In genomic region chr17:16442141-16442540, GRCh38 we compare ENCODE assay signal across 9 cellular contexts. TPM values are rescaled to one million over a fixed set of nuclear protein-coding genes. Genes with fewer than 3 reads are reported as not detected.
DNase-seq lines count a peak whose midpoint lies in the region; ATAC-seq, FAIRE-seq and TF ChIP-seq lines count a peak whose summit lies in the region.
"Had no signal": no experiment of that assay in that cellular context is flagged by ENCODE, and none has a peak within 500 bp of the region (broad histone marks: within the 10 kb centered on the region; RNA-seq: fewer than 3 reads in every experiment).

No MANE protein-coding gene starts in this region.

- peak overlapping the region; percentile 75 for H3K4me3 ChIP-seq in A549
- H3K4me3 ChIP-seq in testis = no peak overlapping the region
- no peak overlapping the region for H3K4me3 ChIP-seq in ascending aorta
- H3K4me3 ChIP-seq: skin epidermis had no signal

- H3K4me2 ChIP-seq in A549 = peak overlapping the region; percentile 75

- intact Hi-C loops in testis (cut with DNase I; ENCODE audit: low total_unique reads) (no loop called here), ascending aorta (cut with DNase I) (no loop called here)

- DNase-seq in A549 (ENCODE audit: low read depth in 1 of 2, low spot score in 1 of 2) = no peak
- peak; percentile 67 for DNase-seq in SIG-M5 (lab: John Stamatoyannopoulos, UW)
- no peak for DNase-seq in epithelial cell of prostate (ENCODE audit: low read depth, low spot score)
- no peak for DNase-seq in testis
- no peak for DNase-seq in ascending aorta (ENCODE audit: low spot score in 2 of 2)

- H3K4me1 ChIP-seq in A549 = peaks cover 53% of the 10 kb centered on the region
- H3K4me1 ChIP-seq in testis = peaks cover 26% of the 10 kb centered on the region
- peaks cover 4 to 26% of the 10 kb centered on the region in 2 donors for H3K4me1 ChIP-seq in ascending aorta

- H3K36me3 ChIP-seq in testis (ENCODE audit: low read depth, missing control alignments) (no peaks in the 10 kb centered on the region), ascending aorta (peaks cover 13 to 60% of the 10 kb centered on the region in 2 donors)

- whole genome bisulfite sequencing in A549 (ENCODE audit: missing lambda C conversion rate) = 63% methylated on average over 1 of the region's 1 CpG
- WGBS in testis, 2 donors = 93 to 97% methylated on average over 1 of the region's 1 CpG

- CTCF ChIA-PET in A549 (lab: Yijun Ruan, JAX) = interaction anchor here (0.9 to 29.8 kb wide), 7 partner anchors 10 to 147 kb away, joined by 3 to 589 read pairs (median 5); no protein-coding TSS in a partner anchor

- TF ChIP-seq CTCF in A549 (IDR thresholded peaks at IDR 0.05) = no peak
- no peak for TF ChIP-seq CTCF in testis (IDR thresholded peaks at IDR 0.05)
- TF ChIP-seq CTCF in ascending aorta (IDR thresholded peaks at IDR 0.05) = no peak

- POLR2A ChIA-PET in A549 (lab: Yijun Ruan, JAX) = interaction anchor here (1.4 to 2.3 kb wide), 3 partner anchors 14 to 156 kb away, joined by 4 to 15 read pairs (median 7); partner anchors contain the start of gene UBB

- FAIRE-seq in A549 (lab: Jason Lieb, UNC) = no peak

- H3K9me3 ChIP-seq in A549 = no peaks in the 10 kb centered on the region
- no peaks in the 10 kb centered on the region for H3K9me3 ChIP-seq in testis
- H3K9me3 ChIP-seq in ascending aorta = no peaks in the 10 kb centered on the region

- no peak for TF ChIP-seq EP300 in A549 (IDR thresholded peaks at IDR 0.05)

- H3K27me3 ChIP-seq in testis (no peaks in the 10 kb centered on the region), ascending aorta (no peaks in the 10 kb centered on the region)

- TF ChIP-seq RAD21 in A549 (conservative IDR thresholded peaks at IDR 0.05 in 1 of 2, IDR thresholded peaks at IDR 0.05 in 1 of 2) = no peak

- no peak for ATAC-seq in A549
- ATAC-seq in GM18868 (IDR thresholded peaks at IDR 0.05; ENCODE audit: unreplicated experiment) = no peak
- no peak for ATAC-seq in HG03521 (IDR thresholded peaks at IDR 0.05; ENCODE audit: unreplicated experiment)

- peak overlapping the region; percentile 90 to 99; a peak in 4 of 6 replicates for H3K27ac ChIP-seq in A549
- H3K27ac ChIP-seq in epithelial cell of prostate = peak overlapping the region; percentile 95
- no peak overlapping the region for H3K27ac ChIP-seq in testis
- peak overlapping the region in 1 of 2 donors; percentile 3 for H3K27ac ChIP-seq in ascending aorta

- TF ChIP-seq POLR2A in A549 (IDR thresholded peaks at IDR 0.05; ENCODE audit: low read length) (no peak), GM15510 (IDR thresholded peaks at IDR 0.05; ENCODE audit: borderline replicate concordance, extremely low read depth, insufficient read length) (peak; percentile 19), testis (IDR thresholded peaks at IDR 0.05) (no peak)

TF ChIP-seq in A549, 52 proteins besides CTCF, POLR2A, EP300 and RAD21:
- no peak for TF ChIP-seq CBX2 (IDR thresholded peaks at IDR 0.05; ENCODE audit: borderline replicate concordance, low read depth)
- no peak for TF ChIP-seq ELK1 (IDR thresholded peaks at IDR 0.05; ENCODE audit: low read depth, low read length)
- 0 out of 2 replicates have a peak, but pooled peaks have one; percentile 19 for TF ChIP-seq ATOH8 (CRISPR knock-in tag; IDR thresholded peaks at IDR 0.05; ENCODE audit: low read depth)

RNA-seq across cellular contexts. Expression of gene TRPV2, which starts 26.8 kb away (rescaled TPM):
- polyA plus RNA-seq in A549 (2011; rRNA removed) (0.31 and 0.60 TPM in 2 replicates), A549 (2017; fragmentation: RNase III; extraction: RNeasy Plus Mini Kit Qiagen cat#74134 plus additional on column Dnase treatment) (0.35 to 0.62 TPM (median 0.61 TPM) in 3 replicates), testis (ENCODE audit: insufficient read depth, low read depth, low replicate concordance) (7.6 TPM)
- 0.87 and 1.1 TPM in 2 replicates for polyA plus RNA-seq in A549 (2012; cell fraction: cytosol; rRNA removed)
- 0.86 and 1.7 TPM in 2 replicates for polyA plus RNA-seq in A549 (2012; cell fraction: nucleus; rRNA removed)
- polyA minus RNA-seq in A549 (2011; rRNA and poly(A)+ RNA removed) = 0.37 and 0.73 TPM in 2 replicates
- total RNA-seq in testis (1 to 10 TPM; 7.1 to 7.7 TPM), ascending aorta (26.1 TPM)

RNA-seq across cellular contexts. Expression of gene LRRC75A, which starts 49.9 kb away (rescaled TPM):
- 0.65 and 0.78 TPM in 2 replicates for polyA plus RNA-seq in A549 (2011; rRNA removed)
- 0.85 and 1.4 TPM in 2 replicates for polyA plus RNA-seq in A549 (2012; cell fraction: cytosol; rRNA removed)
- 1.3 and 2.1 TPM in 2 replicates for polyA plus RNA-seq in A549 (2012; cell fraction: nucleus; rRNA removed)
- 0.54 to 0.85 TPM (median 0.84 TPM) in 3 replicates for polyA plus RNA-seq in A549 (2017; fragmentation: RNase III; extraction: RNeasy Plus Mini Kit Qiagen cat#74134 plus additional on column Dnase treatment)
- 0.97 and 1.3 TPM in 2 replicates for polyA minus RNA-seq in A549 (2011; rRNA and poly(A)+ RNA removed)
- total RNA-seq in testis = 10 to 100 TPM; 44.5 to 47.9 TPM
- 39.1 TPM for polyA plus RNA-seq in testis (ENCODE audit: insufficient read depth, low read depth, low replicate concordance)
- total RNA-seq in ascending aorta = 1.2 TPM

Comparison
In these comparisons a context has a peak if more than half of its experiments do, and no peak if none do; other contexts are left out.
1. H3K27ac ChIP-seq: peak in A549 (2 of 2) and epithelial cell of prostate (single experiment); none in testis (0 of 2).
2. RNA of gene LRRC75A, which starts 49.9 kb away (total RNA-seq): 44.5 to 47.9 TPM in testis; 1.2 TPM in ascending aorta (single experiment); every median in the first group is over 10 times any median in the second.